In genomic region chr18:76708727-76709353, GRCh38 we compare ENCODE assay signal across 19 cellular contexts.
A peak's percentile ranks its signal among the peaks of the same experiment; 100 is the strongest.
DNase-seq lines count a peak whose midpoint lies in the region; ATAC-seq, FAIRE-seq and TF ChIP-seq lines count a peak whose summit lies in the region.
"Had no signal": no experiment of that assay in that cellular context is flagged by ENCODE, and none has a peak within 500 bp of the region (broad histone marks: within the 10 kb centered on the region; RNA-seq: fewer than 3 reads in every experiment).

No MANE protein-coding gene starts in this region.

- no peaks in the 10 kb centered on the region for H3K9me3 ChIP-seq in OCI-LY3 (ENCODE audit: insufficient read depth, low read length)
- H3K9me3 ChIP-seq in testis = no peaks in the 10 kb centered on the region
- H3K9me3 ChIP-seq: BLaER1 treated with 17β-estradiol and CSF1 and Interleukin-3, amounts not matched to agents 10 nM and 100 nM; SJCRH30 had no signal

- H2AFZ ChIP-seq in OCI-LY3 (ENCODE audit: low read depth, low read length) = peak overlapping the region; percentile 78

- no peak overlapping the region for H3K4me3 Mint-ChIP-seq in activated CD4-positive, alpha-beta T cell treated with anti-CD3 and anti-CD28 coated beads, Interleukin-2, amount 10 ng/mL, durations not matched to agents 7 days and 5 days
- no peak overlapping the region for H3K4me3 Mint-ChIP-seq in nephron progenitor cell
- H3K4me3 Mint-ChIP-seq: CD8-positive, alpha-beta T cell had no signal

- no peak for FAIRE-seq in GM12892 (lab: Jason Lieb, UNC)
- FAIRE-seq: RCC 7860 had no signal

- H3K4me1 ChIP-seq in OCI-LY3 (ENCODE audit: low read length) (no peaks in the 10 kb centered on the region), testis (no peaks in the 10 kb centered on the region)
- H3K4me1 ChIP-seq: SJCRH30 had no signal

- no peaks in the 10 kb centered on the region for H3K36me3 Mint-ChIP-seq in activated CD4-positive, alpha-beta T cell treated with anti-CD3 and anti-CD28 coated beads, Interleukin-2, amount 10 ng/mL, durations not matched to agents 7 days and 5 days (ENCODE audit: low read depth)
- H3K36me3 Mint-ChIP-seq in nephron progenitor cell (ENCODE audit: low read depth) = no peaks in the 10 kb centered on the region
- H3K36me3 Mint-ChIP-seq: CD8-positive, alpha-beta T cell had no signal

- H4K20me1 ChIP-seq in OCI-LY3 (ENCODE audit: insufficient read depth, low read length) = no peaks in the 10 kb centered on the region
- H4K20me1 ChIP-seq: BLaER1 treated with 17β-estradiol and CSF1 and Interleukin-3, amounts not matched to agents 10 nM and 100 nM had no signal

- H3K4me2 ChIP-seq in OCI-LY3 (ENCODE audit: low read length) = no peak overlapping the region

- H3K27ac ChIP-seq in OCI-LY3 (ENCODE audit: low read length) = no peak overlapping the region
- H3K27ac ChIP-seq in testis = peak overlapping the region in 1 of 2 donors; percentile 34
- H3K27ac ChIP-seq: BLaER1 treated with 17β-estradiol and CSF1 and Interleukin-3, amounts not matched to agents 10 nM and 100 nM; SJCRH30 had no signal

- H3K36me3 ChIP-seq in OCI-LY3 (replicated peaks; ENCODE audit: low read depth, low read length) (no peaks in the 10 kb centered on the region), testis (ENCODE audit: low read depth, missing control alignments) (no peaks in the 10 kb centered on the region)
- H3K36me3 ChIP-seq: BLaER1 treated with 17β-estradiol and CSF1 and Interleukin-3, amounts not matched to agents 10 nM and 100 nM; SJCRH30 had no signal

- TF ChIP-seq CTCF in OCI-LY3 (IDR thresholded peaks at IDR 0.05; ENCODE audit: low read depth, low read length) (no peak), nephron progenitor cell (IDR thresholded peaks at IDR 0.05) (no peak), testis (IDR thresholded peaks at IDR 0.05) (no peak)

- TF ChIP-seq POLR2A in testis (IDR thresholded peaks at IDR 0.05) = no peak
- TF ChIP-seq POLR2A in GM12892 (IDR thresholded peaks at IDR 0.05; ENCODE audit: low read depth, low read length) = no peak

- POLR2A ChIA-PET in activated CD4-positive, alpha-beta T cell treated with anti-CD3 and anti-CD28 coated beads, Interleukin-2, amount 10 ng/mL, durations not matched to agents 7 days and 5 days (lab: Charles Lee) = no interaction called here

- H3K4me1 Mint-ChIP-seq in activated CD4-positive, alpha-beta T cell treated with anti-CD3 and anti-CD28 coated beads, Interleukin-2, amount 10 ng/mL, durations not matched to agents 7 days and 5 days = peaks cover 13% of the 10 kb centered on the region
- H3K4me1 Mint-ChIP-seq in nephron progenitor cell = peaks cover 79% of the 10 kb centered on the region

- H3K27me3 Mint-ChIP-seq in activated CD4-positive, alpha-beta T cell treated with anti-CD3 and anti-CD28 coated beads, Interleukin-2, amount 10 ng/mL, durations not matched to agents 7 days and 5 days = peaks cover 13% of the 10 kb centered on the region
- H3K27me3 Mint-ChIP-seq in nephron progenitor cell (ENCODE audit: low read depth, poor library complexity) = no peaks in the 10 kb centered on the region

- intact Hi-C loops in testis (cut with DNase I; ENCODE audit: low total_unique reads) = loop anchor here (10.0 kb wide), 1 partner anchor 304 kb away; no protein-coding TSS in a partner anchor

- peak overlapping the region; percentile 3 for H3K27ac Mint-ChIP-seq in activated CD4-positive, alpha-beta T cell treated with anti-CD3 and anti-CD28 coated beads, Interleukin-2, amount 10 ng/mL, durations not matched to agents 7 days and 5 days
- H3K27ac Mint-ChIP-seq in nephron progenitor cell = peak overlapping the region; percentile 98
- H3K27ac Mint-ChIP-seq: CD8-positive, alpha-beta T cell had no signal

- no peak for DNase-seq in activated CD4-positive, alpha-beta T cell treated with anti-CD3 and anti-CD28 coated beads, Interleukin-2, amount 10 ng/mL, durations not matched to agents 7 days and 5 days
- no peak for DNase-seq in activated CD4-positive, alpha-beta T cell treated with anti-CD3 and anti-CD28 coated beads for 1 hour
- DNase-seq in nephron progenitor cell (no peak), testis (peak; percentile 83), GM12892 (ENCODE audit: insufficient read length) (no peak), NCI-H128 (lab: John Stamatoyannopoulos, UW; ENCODE audit: unreplicated experiment) (no peak)
- DNase-seq: 8988T, Calu3, EL, GF-D8, MM.1S, NCI-H1436 treated with DMSO at 0.1 percent for 48 hours, NCI-H226 had no signal

- ATAC-seq in GM19328 (IDR thresholded peaks at IDR 0.05; ENCODE audit: unreplicated experiment) = no peak

- H3K79me2 ChIP-seq in OCI-LY3 (ENCODE audit: low read length) = no peaks in the 10 kb centered on the region

- CTCF ChIA-PET in activated CD4-positive, alpha-beta T cell treated with anti-CD3 and anti-CD28 coated beads, Interleukin-2, amount 10 ng/mL, durations not matched to agents 7 days and 5 days (lab: Charles Lee) = interaction anchor here (0.8 to 2.6 kb wide), 5 partner anchors 13 to 311 kb away, joined by 3 to 13 read pairs (median 7); no protein-coding TSS in a partner anchor

- no peaks in the 10 kb centered on the region for H3K9me3 Mint-ChIP-seq in activated CD4-positive, alpha-beta T cell treated with anti-CD3 and anti-CD28 coated beads, Interleukin-2, amount 10 ng/mL, durations not matched to agents 7 days and 5 days
- peaks cover 12% of the 10 kb centered on the region for H3K9me3 Mint-ChIP-seq in nephron progenitor cell
- H3K9me3 Mint-ChIP-seq: CD8-positive, alpha-beta T cell had no signal

- no peak overlapping the region for H3K4me3 ChIP-seq in OCI-LY3 (ENCODE audit: low read length)
- H3K4me3 ChIP-seq in testis = peak overlapping the region; percentile 19 to 46
- H3K4me3 ChIP-seq: BLaER1 treated with 17β-estradiol and CSF1 and Interleukin-3, amounts not matched to agents 10 nM and 100 nM; SJCRH30 had no signal

- no peak overlapping the region for H3K9ac ChIP-seq in OCI-LY3 (ENCODE audit: low read length)

- H3K27me3 ChIP-seq in OCI-LY3 (ENCODE audit: low read depth, low read length) = 0 out of 2 replicates have a peak, but pooled peaks cover 2% of the 10 kb centered on the region
- H3K27me3 ChIP-seq in testis = no peaks in the 10 kb centered on the region
- H3K27me3 ChIP-seq: BLaER1 treated with 17β-estradiol and CSF1 and Interleukin-3, amounts not matched to agents 10 nM and 100 nM; SJCRH30 had no signal

- WGBS in testis, 2 donors = 58 to 82% methylated on average over 11 to 25 of the region's 25 CpGs
